ENCODE assay signal across 28 cellular contexts in genomic region chr1:117699953-117700352, GRCh38.
"Had no signal": no experiment of that assay in that cellular context is flagged by ENCODE, and none has a peak within 500 bp of the region (broad histone marks: within the 10 kb centered on the region; RNA-seq: fewer than 3 reads in every experiment).

No MANE protein-coding gene starts in this region.

- H3K36me3 Mint-ChIP-seq: activated CD8-positive, alpha-beta memory T cell treated with anti-CD3 and anti-CD28 coated beads, Interleukin-2, amount 10 ng/mL, durations not matched to agents 7 days and 5 days; activated naive CD4-positive, alpha-beta T cell treated with anti-CD3 and anti-CD28 coated beads, Interleukin-2, amount 50 U/mL, for 72 hours had no signal

- H3K27ac Mint-ChIP-seq: activated CD4-positive, alpha-beta memory T cell treated with anti-CD3 and anti-CD28 coated beads, Interleukin-2, amount 10 ng/mL, durations not matched to agents 7 days and 5 days; activated CD4-positive, alpha-beta T cell treated with anti-CD3 and anti-CD28 coated beads for 36 hours; activated CD4-positive, alpha-beta T cell treated with anti-CD3 and anti-CD28 coated beads, Interleukin-2, amount 10 ng/mL, durations not matched to agents 24 days and 14 days; activated CD8-positive, alpha-beta memory T cell treated with anti-CD3 and anti-CD28 coated beads, Interleukin-2, amount 10 ng/mL, durations not matched to agents 7 days and 5 days; activated naive CD4-positive, alpha-beta T cell treated with anti-CD3 and anti-CD28 coated beads for 36 hours; activated naive CD4-positive, alpha-beta T cell treated with anti-CD3 and anti-CD28 coated beads, Interleukin-2, amount 50 U/mL, for 72 hours; activated naive CD8-positive, alpha-beta T cell treated with anti-CD3 and anti-CD28 coated beads, Interleukin-2, amount 10 ng/mL, durations not matched to agents 7 days and 5 days; activated T-helper 1 cell treated with anti-CD3 and anti-CD28 coated beads, Interleukin-12 subunit alpha, Interleukin-12 subunit beta, Interleukin-2, Interleukin-4 antibody, amounts not matched to agents 30 ng/mL and 10 ng/mL and 1 ng/mL, durations not matched to agents 14 hours and 24 hours and 36 hours; activated T-helper 2 cell treated with anti-CD3 and anti-CD28 coated beads, Interferon-gamma antibody, Interleukin-2, Interleukin-4, amounts not matched to agents 10 μg/mL and 5 μg/mL and 100 μg/mL, durations not matched to agents 14 hours and 24 hours and 36 hours; dendritic cell treated with granulocyte-macrophage colony-stimulating factor and Interleukin-4, amounts not matched to agents 40 ng/mL and 50 ng/mL, for 4 days; endodermal cell had no signal

- H3K27me3 Mint-ChIP-seq: activated CD4-positive, alpha-beta memory T cell treated with anti-CD3 and anti-CD28 coated beads, Interleukin-2, amount 10 ng/mL, durations not matched to agents 7 days and 5 days had no signal

- H3K9me3 Mint-ChIP-seq: activated CD4-positive, alpha-beta memory T cell treated with anti-CD3 and anti-CD28 coated beads, Interleukin-2, amount 10 ng/mL, durations not matched to agents 7 days and 5 days; activated CD4-positive, alpha-beta T cell treated with anti-CD3 and anti-CD28 coated beads, Interleukin-2, amount 10 ng/mL, durations not matched to agents 24 days and 14 days; activated naive CD4-positive, alpha-beta T cell treated with anti-CD3 and anti-CD28 coated beads for 36 hours; activated T-helper 1 cell treated with anti-CD3 and anti-CD28 coated beads, Interleukin-12 subunit alpha, Interleukin-12 subunit beta, Interleukin-2, Interleukin-4 antibody, amounts not matched to agents 30 ng/mL and 10 ng/mL and 1 ng/mL, durations not matched to agents 14 hours and 24 hours and 36 hours; activated T-helper 2 cell treated with anti-CD3 and anti-CD28 coated beads, Interferon-gamma antibody, Interleukin-2, Interleukin-4, amounts not matched to agents 10 μg/mL and 5 μg/mL and 100 μg/mL, durations not matched to agents 14 hours and 24 hours and 36 hours; central memory CD8-positive, alpha-beta T cell; dendritic cell treated with granulocyte-macrophage colony-stimulating factor and Interleukin-4, amounts not matched to agents 40 ng/mL and 50 ng/mL, for 4 days; endodermal cell had no signal

- H3K27ac ChIP-seq: brain microvascular endothelial cell, dorsolateral prefrontal cortex had no signal

- H3K4me3 Mint-ChIP-seq: activated CD4-positive, alpha-beta memory T cell treated with anti-CD3 and anti-CD28 coated beads, Interleukin-2, amount 10 ng/mL, durations not matched to agents 7 days and 5 days; activated CD4-positive, alpha-beta T cell treated with anti-CD3 and anti-CD28 coated beads for 36 hours; activated CD4-positive, alpha-beta T cell treated with anti-CD3 and anti-CD28 coated beads, Interleukin-2, amount 10 ng/mL, durations not matched to agents 24 days and 14 days; activated CD8-positive, alpha-beta memory T cell treated with anti-CD3 and anti-CD28 coated beads, Interleukin-2, amount 10 ng/mL, durations not matched to agents 7 days and 5 days; activated naive CD4-positive, alpha-beta T cell treated with anti-CD3 and anti-CD28 coated beads for 36 hours; activated naive CD8-positive, alpha-beta T cell treated with anti-CD3 and anti-CD28 coated beads, Interleukin-2, amount 10 ng/mL, durations not matched to agents 7 days and 5 days; activated T-helper 1 cell treated with anti-CD3 and anti-CD28 coated beads, Interleukin-12 subunit alpha, Interleukin-12 subunit beta, Interleukin-2, Interleukin-4 antibody, amounts not matched to agents 30 ng/mL and 10 ng/mL and 1 ng/mL, durations not matched to agents 14 hours and 24 hours and 36 hours; central memory CD8-positive, alpha-beta T cell; dendritic cell treated with granulocyte-macrophage colony-stimulating factor and Interleukin-4, amounts not matched to agents 40 ng/mL and 50 ng/mL, for 4 days; endodermal cell had no signal

- H3K4me3 ChIP-seq: coronary artery, dorsolateral prefrontal cortex had no signal

- DNase-seq: activated CD4-positive, alpha-beta memory T cell treated with anti-CD3 and anti-CD28 coated beads, Interleukin-2, amount 10 ng/mL, durations not matched to agents 7 days and 5 days; activated CD4-positive, alpha-beta T cell treated with anti-CD3 and anti-CD28 coated beads for 36 hours; activated CD4-positive, alpha-beta T cell treated with anti-CD3 and anti-CD28 coated beads, Interleukin-2, amount 10 ng/mL, durations not matched to agents 24 days and 14 days; activated CD4-positive, CD25-positive, alpha-beta regulatory T cell; activated CD4-positive, CD25-positive, alpha-beta regulatory T cell treated with anti-CD3 and anti-CD28 coated beads, Interleukin-2, amount 50 U/mL, for 72 hours; activated CD8-positive, alpha-beta memory T cell treated with anti-CD3 and anti-CD28 coated beads, Interleukin-2, amount 10 ng/mL, durations not matched to agents 7 days and 5 days; activated CD8-positive, alpha-beta memory T cell treated with anti-CD3 and anti-CD28 coated beads, Interleukin-2, amount 50 U/mL, for 4 hours; activated effector memory CD4-positive, alpha-beta T cell treated with anti-CD3 and anti-CD28 coated beads, Interleukin-2, amount 50 U/mL, for 16 hours; activated naive CD4-positive, alpha-beta T cell treated with anti-CD3 and anti-CD28 coated beads for 36 hours; activated naive CD8-positive, alpha-beta T cell treated with anti-CD3 and anti-CD28 coated beads, Interleukin-2, amount 10 ng/mL, durations not matched to agents 7 days and 5 days; activated T-cell treated with anti-CD3 and anti-CD28 coated beads, Interleukin-2, amount 50 U/mL, for 1 hour; activated T-cell treated with anti-CD3 and anti-CD28 coated beads, Interleukin-2, amount 50 U/mL, for 48 hours; amniotic stem cell; anterior cingulate cortex; brain microvascular endothelial cell; dorsolateral prefrontal cortex; effector memory CD4-positive, alpha-beta T cell; endodermal cell; foreskin fibroblast; glutamatergic neuron; T-helper 2 cell had no signal

- H3K27me3 ChIP-seq: brain microvascular endothelial cell had no signal

- H3K36me3 ChIP-seq: brain microvascular endothelial cell had no signal

- H3K4me1 Mint-ChIP-seq: central memory CD8-positive, alpha-beta T cell; endodermal cell had no signal

- ATAC-seq: activated CD4-positive, alpha-beta T cell treated with anti-CD3 and anti-CD28 coated beads for 36 hours; activated CD8-positive, alpha-beta memory T cell treated with anti-CD3 and anti-CD28 coated beads, Interleukin-2, amount 10 ng/mL, durations not matched to agents 7 days and 5 days; activated naive CD4-positive, alpha-beta T cell treated with anti-CD3 and anti-CD28 coated beads, Interleukin-2, amount 50 U/mL, for 72 hours; esophagus mucosa had no signal
